Comparison of ENCODE assay signal across 8 cellular contexts in genomic region chr12:88242161-88242925, GRCh38.
A peak's percentile ranks its signal among the peaks of the same experiment; 100 is the strongest.
DNase-seq lines count a peak whose midpoint lies in the region; ATAC-seq and FAIRE-seq lines count a peak whose summit lies in the region.

No MANE protein-coding gene starts in this region.

- peak overlapping the region; percentile 91 for H3K27ac Mint-ChIP-seq in activated naive CD8-positive, alpha-beta T cell treated with anti-CD3 and anti-CD28 coated beads, Interleukin-2, amount 50 U/mL, for 24 hours
- H3K27ac Mint-ChIP-seq in T-helper 17 cell, result no peak overlapping the region
- no peak overlapping the region for H3K27ac Mint-ChIP-seq in naive thymus-derived CD8-positive, alpha-beta T cell

- peak; percentile 80 for ATAC-seq in HG02884 (IDR thresholded peaks at IDR 0.05; ENCODE audit: unreplicated experiment)
- peak; percentile 95 for ATAC-seq in activated naive CD8-positive, alpha-beta T cell treated with anti-CD3 and anti-CD28 coated beads, Interleukin-2, amount 50 U/mL, for 24 hours
- ATAC-seq in T-helper 17 cell, result no peak
- ATAC-seq in naive thymus-derived CD8-positive, alpha-beta T cell, result no peak

- DNase-seq in EH (ENCODE audit: low read depth), result peak; percentile 97
- DNase-seq in activated naive CD8-positive, alpha-beta T cell treated with anti-CD3 and anti-CD28 coated beads, Interleukin-2, amount 50 U/mL, for 24 hours, result no peak
- peak; percentile 13 to 98 for DNase-seq in lung microvascular endothelial cell (ENCODE audit: low read depth in 2 of 2)
- DNase-seq in NOMO-1 treated with dmso at 0.1 percent for 144 hours (lab: John Stamatoyannopoulos, UW; ENCODE audit: unreplicated experiment), result no peak
- no peak for DNase-seq in frontal cortex (ENCODE audit: low spot score in 2 of 2)
- no peak for DNase-seq in T-helper 17 cell
- no peak for DNase-seq in naive thymus-derived CD8-positive, alpha-beta T cell

- FAIRE-seq in frontal cortex (lab: Jason Lieb, UNC), result no peak

- peaks cover 15% of the 10 kb centered on the region for H3K27me3 Mint-ChIP-seq in activated naive CD8-positive, alpha-beta T cell treated with anti-CD3 and anti-CD28 coated beads, Interleukin-2, amount 50 U/mL, for 24 hours
- peaks cover 6% of the 10 kb centered on the region for H3K27me3 Mint-ChIP-seq in T-helper 17 cell
- peaks cover 4 to 12% (median 9%) of the 10 kb centered on the region in 5 donors for H3K27me3 Mint-ChIP-seq in naive thymus-derived CD8-positive, alpha-beta T cell

- H3K9me3 Mint-ChIP-seq in activated naive CD8-positive, alpha-beta T cell treated with anti-CD3 and anti-CD28 coated beads, Interleukin-2, amount 50 U/mL, for 24 hours, result peaks cover 9% of the 10 kb centered on the region
- H3K9me3 Mint-ChIP-seq in naive thymus-derived CD8-positive, alpha-beta T cell, result peaks cover 0 to 10% (median 4%) of the 10 kb centered on the region in 9 donors

- POLR2A ChIA-PET in naive thymus-derived CD8-positive, alpha-beta T cell (lab: Charles Lee), result no interaction called here

- H3K4me3 Mint-ChIP-seq in activated naive CD8-positive, alpha-beta T cell treated with anti-CD3 and anti-CD28 coated beads, Interleukin-2, amount 50 U/mL, for 24 hours, result no peak overlapping the region
- H3K4me3 Mint-ChIP-seq in T-helper 17 cell, result no peak overlapping the region
- H3K4me3 Mint-ChIP-seq in naive thymus-derived CD8-positive, alpha-beta T cell, result no peak overlapping the region

- H3K4me1 Mint-ChIP-seq in activated naive CD8-positive, alpha-beta T cell treated with anti-CD3 and anti-CD28 coated beads, Interleukin-2, amount 50 U/mL, for 24 hours, result peaks cover 38% of the 10 kb centered on the region
- H3K4me1 Mint-ChIP-seq in T-helper 17 cell, result peaks cover 3% of the 10 kb centered on the region
- no peaks in the 10 kb centered on the region for H3K4me1 Mint-ChIP-seq in naive thymus-derived CD8-positive, alpha-beta T cell

- no peaks in the 10 kb centered on the region for H3K9me3 ChIP-seq in T-helper 17 cell (ENCODE audit: control insufficient read depth, low read length, poor library complexity, severe bottlenecking)

- no peaks in the 10 kb centered on the region for H3K36me3 Mint-ChIP-seq in activated naive CD8-positive, alpha-beta T cell treated with anti-CD3 and anti-CD28 coated beads, Interleukin-2, amount 50 U/mL, for 24 hours (ENCODE audit: low read depth)
- no peaks in the 10 kb centered on the region for H3K36me3 Mint-ChIP-seq in T-helper 17 cell (ENCODE audit: low read depth)
- H3K36me3 Mint-ChIP-seq in naive thymus-derived CD8-positive, alpha-beta T cell, result no peaks in the 10 kb centered on the region

Comparison
In these comparisons a context has a peak if more than half of its experiments do, and no peak if none do; other contexts are left out.
1. DNase-seq: peak in EH (single experiment) and lung microvascular endothelial cell (2 of 2); none in activated naive CD8-positive, alpha-beta T cell treated with anti-CD3 and anti-CD28 coated beads, Interleukin-2, amount 50 U/mL, for 24 hours (single experiment), NOMO-1 treated with dmso at 0.1 percent for 144 hours (single experiment), frontal cortex (0 of 2), T-helper 17 cell (0 of 3) and naive thymus-derived CD8-positive, alpha-beta T cell (0 of 10).
2. ATAC-seq: peak in HG02884 (single experiment) and activated naive CD8-positive, alpha-beta T cell treated with anti-CD3 and anti-CD28 coated beads, Interleukin-2, amount 50 U/mL, for 24 hours (single experiment); none in T-helper 17 cell (single experiment) and naive thymus-derived CD8-positive, alpha-beta T cell (0 of 2).